Comparison of ENCODE assay signal across 26 cellular contexts in genomic region chr5:107820339-107820880, GRCh38.
A peak's percentile ranks its signal among the peaks of the same experiment; 100 is the strongest.
DNase-seq lines count a peak whose midpoint lies in the region; ATAC-seq and TF ChIP-seq lines count a peak whose summit lies in the region.
"Had no signal": no experiment of that assay in that cellular context is flagged by ENCODE, and none has a peak within 500 bp of the region (broad histone marks: within the 10 kb centered on the region; RNA-seq: fewer than 3 reads in every experiment).

No MANE protein-coding gene starts in this region.

- no peaks in the 10 kb centered on the region for H3K4me1 ChIP-seq in foreskin keratinocyte
- H3K4me1 ChIP-seq: esophagus squamous epithelium, Peyer's patch, right atrium auricular region, SJCRH30, spleen had no signal

- peaks cover 0 to 1% (median 0%) of the 10 kb centered on the region in 3 donors for H3K27me3 Mint-ChIP-seq in CD14-positive monocyte (ENCODE audit: low read depth in 3 of 3)

- DNase-seq in AG10803 (ENCODE audit: low read depth) (peak; percentile 11), NCI-H69 (lab: John Stamatoyannopoulos, UW) (peak; percentile 46), foreskin keratinocyte (peak in 1 of 2 donors; percentile 8), CD14-positive monocyte (ENCODE audit: low spot score) (no peak)
- DNase-seq in stimulated activated CD4-positive, alpha-beta T cell treated with anti-CD3 and anti-CD28 coated beads, Interleukin-12 subunit alpha, Interleukin-12 subunit beta, amount 100 ng/mL, for 4 hours = no peak
- DNase-seq: activated naive CD4-positive, alpha-beta T cell treated with anti-CD3 and anti-CD28 coated beads for 36 hours; activated T-cell treated with anti-CD3 and anti-CD28 coated beads, Interleukin-2, amount 50 U/mL, for 72 hours; AML-193; CD8-positive, alpha-beta memory T cell; cortex of kidney; DMS53; esophagus squamous epithelium; midbrain; natural killer cell; NCI-H1417 treated with DMSO at 0.1 percent for 48 hours; NCI-H2171; NCI-H510A treated with DMSO at 0.1 percent for 48 hours; Peyer's patch; SJCRH30; spleen; stimulated activated CD4-positive, alpha-beta T cell treated with anti-CD3 and anti-CD28 coated beads, Interleukin-4, amount 100 ng/mL, for 1 hour; stimulated activated naive CD4-positive, alpha-beta T cell treated with Interleukin-2 at 50 U/mL for 16 hours had no signal

- peaks cover 2 to 15% (median 7%) of the 10 kb centered on the region in 7 donors for H3K9me3 Mint-ChIP-seq in CD14-positive monocyte
- H3K9me3 Mint-ChIP-seq: natural killer cell had no signal

- H3K4me3 ChIP-seq in AG10803 (ENCODE audit: low read length) = no peak overlapping the region
- H3K4me3 ChIP-seq: cardiac muscle cell, esophagus squamous epithelium, Peyer's patch, right atrium auricular region, SJCRH30, spleen had no signal

- no peaks in the 10 kb centered on the region for H3K36me3 Mint-ChIP-seq in CD14-positive monocyte
- H3K36me3 Mint-ChIP-seq: CD8-positive, alpha-beta memory T cell; natural killer cell had no signal

- no peaks in the 10 kb centered on the region for H3K27me3 ChIP-seq in foreskin keratinocyte
- H3K27me3 ChIP-seq: esophagus squamous epithelium, Peyer's patch, right atrium auricular region, SJCRH30, spleen had no signal

- TF ChIP-seq CTCF in AG10803 (conservative IDR thresholded peaks at IDR 0.05; ENCODE audit: low read length) (no peak), foreskin keratinocyte (conservative IDR thresholded peaks at IDR 0.05) (no peak), CD14-positive monocyte (IDR thresholded peaks at IDR 0.05) (no peak)

- intact Hi-C loops in CD14-positive monocyte (cut with micrococcal nuclease) = no loop called here

- no peak overlapping the region for H3K27ac ChIP-seq in foreskin keratinocyte
- H3K27ac ChIP-seq: cardiac muscle cell, esophagus squamous epithelium, Peyer's patch, right atrium auricular region, SJCRH30, spleen had no signal

- H3K4me3 Mint-ChIP-seq in CD14-positive monocyte = no peak overlapping the region
- H3K4me3 Mint-ChIP-seq: activated naive CD4-positive, alpha-beta T cell treated with anti-CD3 and anti-CD28 coated beads for 36 hours; activated T-cell treated with anti-CD3 and anti-CD28 coated beads, Interleukin-2, amount 50 U/mL, for 72 hours; CD8-positive, alpha-beta memory T cell; natural killer cell had no signal

- peak; percentile 54 for ATAC-seq in GM18511 (IDR thresholded peaks at IDR 0.05; ENCODE audit: unreplicated experiment)
- peak; percentile 52 for ATAC-seq in foreskin keratinocyte
- ATAC-seq in GM21515 (IDR thresholded peaks at IDR 0.05; ENCODE audit: unreplicated experiment) = no peak
- ATAC-seq: activated T-cell treated with anti-CD3 and anti-CD28 coated beads, Interleukin-2, amount 50 U/mL, for 72 hours; natural killer cell had no signal

- H3K27ac Mint-ChIP-seq in CD14-positive monocyte = no peak overlapping the region
- H3K27ac Mint-ChIP-seq: activated naive CD4-positive, alpha-beta T cell treated with anti-CD3 and anti-CD28 coated beads for 36 hours; activated T-cell treated with anti-CD3 and anti-CD28 coated beads, Interleukin-2, amount 50 U/mL, for 72 hours; CD8-positive, alpha-beta memory T cell; natural killer cell had no signal

- no peaks in the 10 kb centered on the region for H3K4me1 Mint-ChIP-seq in CD14-positive monocyte
- H3K4me1 Mint-ChIP-seq: CD8-positive, alpha-beta memory T cell; natural killer cell had no signal

Comparison
In these comparisons a context has a peak if more than half of its experiments do, and no peak if none do; other contexts are left out.
1. DNase-seq: peak in AG10803 (single experiment) and NCI-H69 (single experiment); none in stimulated activated CD4-positive, alpha-beta T cell treated with anti-CD3 and anti-CD28 coated beads, Interleukin-12 subunit alpha, Interleukin-12 subunit beta, amount 100 ng/mL, for 4 hours (single experiment) and CD14-positive monocyte (single experiment).